In the genomic region with DNA sequence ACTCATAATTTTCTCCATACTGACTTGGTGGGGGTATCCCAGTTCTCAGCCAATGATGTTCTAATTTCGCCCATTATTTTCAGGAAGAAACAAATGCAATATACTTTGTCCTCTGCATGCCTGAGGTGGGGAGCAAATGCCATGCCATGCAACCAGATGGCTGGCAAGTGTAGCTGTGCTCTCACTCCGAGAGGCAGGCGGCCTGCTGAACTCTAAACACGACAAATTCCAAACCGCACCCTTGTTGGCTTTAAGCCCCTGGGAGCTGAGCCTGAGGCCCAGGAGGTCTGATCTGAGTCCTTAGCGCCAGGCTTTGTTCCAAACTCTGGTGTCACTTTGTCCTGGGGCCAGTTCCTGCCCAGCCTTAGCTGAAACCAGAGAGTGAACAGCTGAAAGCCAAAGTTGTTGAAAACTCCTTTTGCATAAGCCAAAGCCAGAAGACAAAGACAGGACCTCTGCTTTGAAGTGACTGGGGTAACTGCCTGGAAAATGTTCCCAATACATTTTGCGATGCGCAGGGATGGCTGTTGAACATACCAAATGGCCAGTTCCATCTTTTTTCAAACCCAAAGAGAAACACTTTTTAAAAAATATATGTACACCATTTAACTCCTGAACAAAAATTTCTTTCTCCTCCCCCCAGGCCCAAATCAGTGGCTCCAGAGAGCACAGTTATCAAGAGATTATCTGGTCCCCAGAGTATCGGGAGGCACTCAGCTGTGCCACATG, we compare ENCODE assay signal across 10 cellular contexts. TPM values are rescaled to one million over a fixed set of nuclear protein-coding genes. Genes with fewer than 3 reads are reported as not detected.
DNase-seq lines count a peak whose midpoint lies in the region; ATAC-seq and TF ChIP-seq lines count a peak whose summit lies in the region.
"Had no signal": no experiment of that assay in that cellular context is flagged by ENCODE, and none has a peak within 500 bp of the region (broad histone marks: within the 10 kb centered on the region; RNA-seq: fewer than 3 reads in every experiment).

No MANE protein-coding gene starts in this region.

- no peak overlapping the region for H3K4me3 ChIP-seq in heart left ventricle

- intact Hi-C loops in heart left ventricle (cut with DNase I), result no loop called here
- intact Hi-C loops in sciatic nerve (cut with DNase I), result no loop called here

- TF ChIP-seq CTCF in VCaP (conservative IDR thresholded peaks at IDR 0.05) (no peak), heart left ventricle (IDR thresholded peaks at IDR 0.05) (no peak)

- H3K9me3 ChIP-seq in heart left ventricle, result no peaks in the 10 kb centered on the region

- peak; percentile 59 to 81 (median 72) for ATAC-seq in heart left ventricle
- ATAC-seq in sciatic nerve, result peak; percentile 47
- ATAC-seq in GM18520 (IDR thresholded peaks at IDR 0.05; ENCODE audit: unreplicated experiment), result no peak
- no peak for ATAC-seq in GM18873 (IDR thresholded peaks at IDR 0.05; ENCODE audit: low FRiP score, unreplicated experiment)
- ATAC-seq: activated CD4-positive, alpha-beta T cell treated with anti-CD3 and anti-CD28 coated beads for 36 hours had no signal

- peaks cover 4 to 79% (median 56%) of the 10 kb centered on the region in 12 donors for H3K4me1 ChIP-seq in heart left ventricle

- no peaks in the 10 kb centered on the region for H3K27me3 ChIP-seq in heart left ventricle

- WGBS in heart left ventricle, 4 donors, result 36 to 50% (median 43%) methylated on average over 9 of the region's 9 CpGs

- H3K36me3 ChIP-seq in heart left ventricle, result peaks cover 0 to 36% (median 6%) of the 10 kb centered on the region in 9 donors

- H3K27ac ChIP-seq in VCaP (peak overlapping the region; percentile 87), heart left ventricle (peak overlapping the region; percentile 48 to 93 (median 83))

- no peak for TF ChIP-seq POLR2A in heart left ventricle (IDR thresholded peaks at IDR 0.05)

- peak; percentile 72 for DNase-seq in GM03348 (ENCODE audit: low spot score)
- DNase-seq in heart left ventricle, result peak; percentile 76 to 92 (median 82)
- DNase-seq in sciatic nerve (ENCODE audit: low spot score), result no peak
- DNase-seq in COLO668 (lab: John Stamatoyannopoulos, UW; ENCODE audit: unreplicated experiment), result no peak
- DNase-seq in cortex of kidney (lab: John Stamatoyannopoulos, UW), result no peak
- DNase-seq: activated CD4-positive, alpha-beta T cell treated with anti-CD3 and anti-CD28 coated beads for 36 hours; naive B cell had no signal

RNA-seq across cellular contexts. Expression of gene TTI1, which starts 46.2 kb away (rescaled TPM):
- total RNA-seq in heart left ventricle (10 to 100 TPM in 8 of 9 donors, 1 to 10 TPM in 1; 9.7 to 13.3 (median 11.0) TPM), sciatic nerve (15.2 TPM)
- 10 to 100 TPM in 1 of 2 donors, 1 to 10 TPM in 1; 7.3 to 10.9 TPM for polyA plus RNA-seq in heart left ventricle

RNA-seq across cellular contexts. Expression of gene RPRD1B, which starts 46.5 kb away (rescaled TPM):
- 10 to 100 TPM; 32.5 to 60.2 (median 43.1) TPM for total RNA-seq in heart left ventricle
- polyA plus RNA-seq in heart left ventricle, result 10 to 100 TPM in 1 of 2 donors, 1 to 10 TPM in 1; 9.1 to 41.3 TPM
- total RNA-seq in sciatic nerve, result 41.9 TPM

Comparison
In these comparisons a context has a peak if more than half of its experiments do, and no peak if none do; other contexts are left out.
1. DNase-seq: peak in GM03348 (single experiment) and heart left ventricle (5 of 5); none in sciatic nerve (single experiment), COLO668 (single experiment) and cortex of kidney (single experiment).
2. ATAC-seq: peak in heart left ventricle (4 of 4) and sciatic nerve (single experiment); none in GM18520 (single experiment) and GM18873 (single experiment).